Comparison of ENCODE assay signal across 16 cellular contexts in genomic region chr1:38198099-38198498, GRCh38.
"Had no signal": no experiment of that assay in that cellular context is flagged by ENCODE, and none has a peak within 500 bp of the region (broad histone marks: within the 10 kb centered on the region; RNA-seq: fewer than 3 reads in every experiment).

No MANE protein-coding gene starts in this region.

- H3K36me3 ChIP-seq: SJSA1 had no signal

- H3K4me3 ChIP-seq: SJSA1, SK-N-MC had no signal

- H3K27ac ChIP-seq: SJSA1, SK-N-MC had no signal

- H3K9me3 ChIP-seq: SJSA1 had no signal

- H3K4me1 ChIP-seq: SJSA1 had no signal

- DNase-seq: KBM-7, NCI-H1092, NCI-H1417 treated with DMSO at 0.1 percent for 48 hours, NCI-H146, NCI-H1694 treated with DMSO at 0.1 percent for 48 hours, NCI-H1930, NCI-H2081, NCI-H2107, NCI-H2227 treated with DMSO at 0.1 percent for 48 hours, NCI-H524, NCI-H774, Right ventricle myocardium superior, RPMI8226, SIG-M5 had no signal
